In genomic region chr16:1048442-1049112, GRCh38 we compare ENCODE assay signal across 9 cellular contexts. TPM values are rescaled to one million over a fixed set of nuclear protein-coding genes. Genes with fewer than 3 reads are reported as not detected.
A peak's percentile ranks its signal among the peaks of the same experiment; 100 is the strongest.
DNase-seq lines count a peak whose midpoint lies in the region; ATAC-seq and TF ChIP-seq lines count a peak whose summit lies in the region.
"Had no signal": no experiment of that assay in that cellular context is flagged by ENCODE, and none has a peak within 500 bp of the region (broad histone marks: within the 10 kb centered on the region; RNA-seq: fewer than 3 reads in every experiment).

No MANE protein-coding gene starts in this region.

- no peak for ATAC-seq in HG03025 (IDR thresholded peaks at IDR 0.05; ENCODE audit: low FRiP score, unreplicated experiment)

- peaks cover 0 to 7% of the 10 kb centered on the region in 2 donors for H3K4me1 ChIP-seq in uterus
- no peaks in the 10 kb centered on the region for H3K4me1 ChIP-seq in breast epithelium

- DNase-seq in DMS153 (lab: John Stamatoyannopoulos, UW) (peak; percentile 50), NCI-H1092 (lab: John Stamatoyannopoulos, UW) (peak; percentile 53), dorsolateral prefrontal cortex (peak in 9 of 10 donors; percentile 73 to 88 (median 83)), lower leg skin (ENCODE audit: low spot score in 2 of 2) (no peak), uterus (no peak), breast epithelium (ENCODE audit: low spot score in 2 of 2) (no peak)

- TF ChIP-seq POLR2A in lower leg skin (IDR thresholded peaks at IDR 0.05) (no peak), uterus (IDR thresholded peaks at IDR 0.05) (no peak), breast epithelium (IDR thresholded peaks at IDR 0.05) (no peak)

- TF ChIP-seq CTCF in dorsolateral prefrontal cortex (IDR thresholded peaks at IDR 0.05 in 54 of 56, conservative IDR thresholded peaks at IDR 0.05 in 2 of 56; ENCODE audit: low read depth in 1 of 56, partially characterized antibody in 56 of 56) (peak in 1 of 56 donors; percentile 10), neural cell (IDR thresholded peaks at IDR 0.05; ENCODE audit: poor library complexity, severe bottlenecking) (no peak), lower leg skin (IDR thresholded peaks at IDR 0.05) (no peak), uterus (IDR thresholded peaks at IDR 0.05) (no peak), breast epithelium (IDR thresholded peaks at IDR 0.05) (no peak)

- no peaks in the 10 kb centered on the region for H3K79me2 ChIP-seq in neural cell (replicated peaks; ENCODE audit: insufficient read depth, low read length)

- H3K4me3 ChIP-seq in dorsolateral prefrontal cortex (peak overlapping the region in 5 of 59 donors; percentile 3 to 30 (median 8)), neural cell (ENCODE audit: low read length) (no peak overlapping the region), lower leg skin (ENCODE audit: low read depth, poor library complexity, severe bottlenecking) (no peak overlapping the region), uterus (no peak overlapping the region), breast epithelium (no peak overlapping the region)

- no peak overlapping the region for H2AFZ ChIP-seq in neural cell (ENCODE audit: low read depth, low read length)

- no peaks in the 10 kb centered on the region for H4K20me1 ChIP-seq in neural cell (ENCODE audit: insufficient read depth)

- intact Hi-C loops in dorsolateral prefrontal cortex (cut with DNase I) (loop anchor here in 1 of 2 donors (10.0 kb wide), 1 partner anchor 134 kb away; no protein-coding TSS in a partner anchor), lower leg skin (cut with DNase I; ENCODE audit: low total_unique reads) (loop anchor here (10.0 kb wide), 1 partner anchor 104 kb away; no protein-coding TSS in a partner anchor), uterus (cut with DNase I; ENCODE audit: low total_unique reads) (no loop called here), breast epithelium (cut with DNase I; ENCODE audit: low total_unique reads) (no loop called here)

- H3K27me3 ChIP-seq in dorsolateral prefrontal cortex = peaks cover 0 to 3% (median 0%) of the 10 kb centered on the region in 45 donors
- no peaks in the 10 kb centered on the region for H3K27me3 ChIP-seq in neural cell (ENCODE audit: insufficient read depth, low read depth, low read length)
- H3K27me3 ChIP-seq in uterus = peaks cover 9 to 31% of the 10 kb centered on the region in 2 donors
- peaks cover 12 to 77% of the 10 kb centered on the region in 2 donors for H3K27me3 ChIP-seq in breast epithelium

- H3K9me3 ChIP-seq in neural cell (ENCODE audit: low read length) (no peaks in the 10 kb centered on the region), uterus (no peaks in the 10 kb centered on the region), breast epithelium (no peaks in the 10 kb centered on the region)

- H3K4me2 ChIP-seq in neural cell (ENCODE audit: low read length) = no peak overlapping the region

- WGBS in lower leg skin, 2 donors = 31 to 49% methylated on average over 15 to 27 of the region's 37 CpGs

- H3F3A ChIP-seq in neural cell (ENCODE audit: insufficient read depth, low read length, poor library complexity, severe bottlenecking) = no peaks in the 10 kb centered on the region

- H3K9me2 ChIP-seq in neural cell (ENCODE audit: insufficient read depth, low read length) = no peaks in the 10 kb centered on the region

- H3K36me3 ChIP-seq in neural cell (ENCODE audit: insufficient read depth, low read length) = no peaks in the 10 kb centered on the region
- H3K36me3 ChIP-seq in uterus = no peaks in the 10 kb centered on the region
- no peaks in the 10 kb centered on the region for H3K36me3 ChIP-seq in breast epithelium

- no peak for TF ChIP-seq EP300 in neural cell (conservative IDR thresholded peaks at IDR 0.05; ENCODE audit: poor library complexity, severe bottlenecking)

- no peak for TF ChIP-seq RAD21 in neural cell (conservative IDR thresholded peaks at IDR 0.05)

- peak overlapping the region; percentile 68 to 99 (median 94) for H3K27ac ChIP-seq in dorsolateral prefrontal cortex
- H3K27ac ChIP-seq in neural cell (ENCODE audit: low read length) = no peak overlapping the region
- H3K27ac ChIP-seq in uterus = no peak overlapping the region
- H3K27ac ChIP-seq in breast epithelium = no peak overlapping the region

- peak overlapping the region; percentile 1 for H3K9ac ChIP-seq in neural cell (ENCODE audit: low read length)

TF ChIP-seq in neural cell, 6 proteins besides CTCF, POLR2A, EP300 and RAD21:
- TF ChIP-seq MXI1 (conservative IDR thresholded peaks at IDR 0.05; ENCODE audit: poor library complexity, severe bottlenecking) = no peak
- TF ChIP-seq POLR2AphosphoS5 (IDR thresholded peaks at IDR 0.05) = no peak
- TF ChIP-seq EZH2 (IDR thresholded peaks at IDR 0.05; ENCODE audit: borderline replicate concordance, insufficient read depth, low read length, poor library complexity, severe bottlenecking) = no peak
- TF ChIP-seq TAF1 (IDR thresholded peaks at IDR 0.05; ENCODE audit: low read depth) = no peak
- peak; percentile 14 for TF ChIP-seq SMC3 (conservative IDR thresholded peaks at IDR 0.05; ENCODE audit: poor library complexity)
- no peak for TF ChIP-seq REST (IDR thresholded peaks at IDR 0.05; ENCODE audit: borderline replicate concordance)

RNA-seq across cellular contexts. Expression of gene SSTR5, which starts 24.0 kb away (rescaled TPM):
- under 1 TPM in 8 of 120 experiments, not detected in 112; 0.37 to 0.67 (median 0.44) TPM for total RNA-seq in dorsolateral prefrontal cortex
- not detected in 2 replicates for polyA plus RNA-seq in neural cell
- polyA minus RNA-seq in neural cell = not detected in 2 replicates
- under 1 TPM in 1 of 4 donors, not detected in 3; 0.36 TPM for total RNA-seq in lower leg skin
- total RNA-seq in uterus = not detected
- not detected for total RNA-seq in breast epithelium

RNA-seq across cellular contexts. Expression of gene C1QTNF8, which starts 47.5 kb away (rescaled TPM):
- total RNA-seq in dorsolateral prefrontal cortex (under 1 TPM in 12 of 120 experiments, not detected in 108; 0.27 to 0.98 (median 0.49) TPM), lower leg skin (not detected), uterus (not detected), breast epithelium (not detected)
- 0.79 TPM in 1 of 2 replicates, not detected in the other for polyA plus RNA-seq in neural cell
- polyA minus RNA-seq in neural cell = not detected in 2 replicates
- total RNA-seq: omental fat pad had no signal

Comparison
In these comparisons a context has a peak if more than half of its experiments do, and no peak if none do; other contexts are left out.
1. DNase-seq: peak in DMS153 (single experiment), NCI-H1092 (single experiment) and dorsolateral prefrontal cortex (9 of 10); none in lower leg skin (0 of 2), uterus (0 of 2) and breast epithelium (0 of 2).
2. H3K27ac ChIP-seq: peak in dorsolateral prefrontal cortex (59 of 59); none in neural cell (single experiment), uterus (0 of 2) and breast epithelium (0 of 2).